13 cellular contexts compared by ENCODE assay signal in the genomic region with DNA sequence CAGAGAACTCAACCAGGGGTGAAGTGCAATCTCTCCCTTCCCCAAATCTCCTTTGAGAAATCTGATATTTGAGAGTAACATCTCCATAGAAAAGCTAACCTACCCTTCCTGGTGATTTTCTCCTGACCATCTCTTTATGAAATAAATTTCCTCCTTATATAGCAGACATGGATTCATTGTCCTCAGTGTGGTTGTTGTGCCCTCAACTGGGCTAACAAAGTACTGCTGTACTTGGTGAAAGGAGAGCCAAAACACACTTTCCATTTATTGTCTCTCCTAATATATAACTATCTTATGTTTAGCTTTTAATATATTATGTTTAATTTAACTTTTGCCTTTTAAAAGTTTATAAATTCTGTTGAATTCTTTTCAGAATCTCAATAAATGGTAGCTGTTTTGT.
A peak's percentile ranks its signal among the peaks of the same experiment; 100 is the strongest.
DNase-seq lines count a peak whose midpoint lies in the region; ATAC-seq and TF ChIP-seq lines count a peak whose summit lies in the region.
"Had no signal": no experiment of that assay in that cellular context is flagged by ENCODE, and none has a peak within 500 bp of the region (broad histone marks: within the 10 kb centered on the region; RNA-seq: fewer than 3 reads in every experiment).

No MANE protein-coding gene starts in this region.

- peak; percentile 28 for DNase-seq in DMS153 (lab: John Stamatoyannopoulos, UW)
- DNase-seq in HuH-7 (ENCODE audit: low spot score): peak; percentile 7
- no peak for DNase-seq in ascending aorta (ENCODE audit: low spot score in 2 of 2)
- DNase-seq in lower lobe of right lung: no peak
- DNase-seq in activated T-cell treated with anti-CD3 and anti-CD28 coated beads, Interleukin-2, amount 50 U/mL, for 72 hours: no peak
- DNase-seq in MV-4-11 (lab: John Stamatoyannopoulos, UW): no peak
- DNase-seq: activated effector memory CD4-positive, alpha-beta T cell treated with Interleukin-2 at 50 U/mL for 16 hours; mammary epithelial cell; small intestine; stimulated activated naive CD4-positive, alpha-beta T cell treated with Interleukin-2 at 50 U/mL for 16 hours; T1000 had no signal

- no peaks in the 10 kb centered on the region for H3K36me3 Mint-ChIP-seq in activated T-cell treated with anti-CD3 and anti-CD28 coated beads, Interleukin-2, amount 50 U/mL, for 72 hours (ENCODE audit: insufficient read depth in 2 of 2)

- H3K4me1 ChIP-seq in ascending aorta (no peaks in the 10 kb centered on the region), lower lobe of right lung (no peaks in the 10 kb centered on the region)

- H3K4me1 Mint-ChIP-seq in activated T-cell treated with anti-CD3 and anti-CD28 coated beads, Interleukin-2, amount 50 U/mL, for 72 hours (ENCODE audit: low read depth): no peaks in the 10 kb centered on the region

- H3K27me3 ChIP-seq in ascending aorta (no peaks in the 10 kb centered on the region), lower lobe of right lung (ENCODE audit: low read depth) (no peaks in the 10 kb centered on the region)

- no peak overlapping the region for H3K4me3 Mint-ChIP-seq in activated T-cell treated with anti-CD3 and anti-CD28 coated beads, Interleukin-2, amount 50 U/mL, for 72 hours

- no peaks in the 10 kb centered on the region for H3K27me3 Mint-ChIP-seq in activated T-cell treated with anti-CD3 and anti-CD28 coated beads, Interleukin-2, amount 50 U/mL, for 72 hours (ENCODE audit: low read depth)

- intact Hi-C loops in ascending aorta (cut with DNase I) (loop anchor here (2.0 to 5.0 kb wide), 2 partner anchors 334 to 419 kb away; no protein-coding TSS in a partner anchor), lower lobe of right lung (cut with DNase I) (no loop called here)

- H3K9me3 Mint-ChIP-seq in activated T-cell treated with anti-CD3 and anti-CD28 coated beads, Interleukin-2, amount 50 U/mL, for 72 hours: peaks cover 8 to 16% of the 10 kb centered on the region in 2 donors

- no peak for ATAC-seq in lower lobe of right lung
- ATAC-seq in activated T-cell treated with anti-CD3 and anti-CD28 coated beads, Interleukin-2, amount 50 U/mL, for 72 hours (replicated peaks in 1 of 2): no peak
- ATAC-seq in HG03095 (IDR thresholded peaks at IDR 0.05; ENCODE audit: unreplicated experiment): no peak
- ATAC-seq in HG02642 (IDR thresholded peaks at IDR 0.05; ENCODE audit: poor library complexity, unreplicated experiment): no peak

- no peak overlapping the region for H3K27ac ChIP-seq in ascending aorta
- no peak overlapping the region for H3K27ac ChIP-seq in lower lobe of right lung

- H3K36me3 ChIP-seq in ascending aorta (no peaks in the 10 kb centered on the region), lower lobe of right lung (no peaks in the 10 kb centered on the region)

- H3K27ac Mint-ChIP-seq in activated T-cell treated with anti-CD3 and anti-CD28 coated beads, Interleukin-2, amount 50 U/mL, for 72 hours: no peak overlapping the region

- H3K9me3 ChIP-seq in ascending aorta (peaks cover 7 to 19% of the 10 kb centered on the region in 2 donors), lower lobe of right lung (no peaks in the 10 kb centered on the region)

- TF ChIP-seq CTCF in ascending aorta (IDR thresholded peaks at IDR 0.05) (peak; percentile 24 to 62 (median 50)), lower lobe of right lung (IDR thresholded peaks at IDR 0.05) (peak; percentile 13)

- H3K4me3 ChIP-seq in ascending aorta (no peak overlapping the region), lower lobe of right lung (no peak overlapping the region)

Comparison
In these comparisons a context has a peak if more than half of its experiments do, and no peak if none do; other contexts are left out.
1. DNase-seq: peak in DMS153 (single experiment) and HuH-7 (single experiment); none in ascending aorta (0 of 2), lower lobe of right lung (single experiment), activated T-cell treated with anti-CD3 and anti-CD28 coated beads, Interleukin-2, amount 50 U/mL, for 72 hours (0 of 2) and MV-4-11 (single experiment).